Comparison of ENCODE assay signal across 11 cellular contexts in genomic region chr12:87801860-87802720, GRCh38.
DNase-seq lines count a peak whose midpoint lies in the region; ATAC-seq and TF ChIP-seq lines count a peak whose summit lies in the region.
"Had no signal": no experiment of that assay in that cellular context is flagged by ENCODE, and none has a peak within 500 bp of the region (broad histone marks: within the 10 kb centered on the region; RNA-seq: fewer than 3 reads in every experiment).

No MANE protein-coding gene starts in this region.

- no peak overlapping the region for H3K4me2 ChIP-seq in smooth muscle cell

- no peaks in the 10 kb centered on the region for H3K36me3 ChIP-seq in smooth muscle cell (ENCODE audit: low read depth)

- TF ChIP-seq EP300 in Ishikawa (IDR thresholded peaks at IDR 0.05; ENCODE audit: borderline replicate concordance): no peak

- H3K4me1 ChIP-seq in smooth muscle cell (ENCODE audit: low read depth): no peaks in the 10 kb centered on the region

- no peaks in the 10 kb centered on the region for H4K20me1 ChIP-seq in smooth muscle cell (ENCODE audit: low read depth)

- no peak overlapping the region for H3K9ac ChIP-seq in smooth muscle cell (ENCODE audit: low read depth)

- peak; percentile 69 for ATAC-seq in GM18867 (IDR thresholded peaks at IDR 0.05; ENCODE audit: unreplicated experiment)
- ATAC-seq in GM21619 (IDR thresholded peaks at IDR 0.05; ENCODE audit: unreplicated experiment): no peak
- ATAC-seq: stimulated activated naive CD8-positive, alpha-beta T cell treated with anti-CD3 and anti-CD28 coated beads, Interleukin-15, Interleukin-2, amounts not matched to agents 100 U/mL and 50 U/mL, for 24 hours had no signal

- H3K27ac ChIP-seq in smooth muscle cell (ENCODE audit: low read depth): no peak overlapping the region

- WGBS in smooth muscle cell (ENCODE audit: low lambda C conversion rate): 91% methylated on average over 4 of the region's 4 CpGs

- H3K79me2 ChIP-seq in smooth muscle cell (ENCODE audit: low read depth): no peaks in the 10 kb centered on the region

- H3K4me3 ChIP-seq in astrocyte of the spinal cord (ENCODE audit: low read depth, low read length) (no peak overlapping the region), smooth muscle cell (no peak overlapping the region)

- DNase-seq in astrocyte of the spinal cord (ENCODE audit: low read depth, low spot score) (peak; percentile 67), myocyte (ENCODE audit: low read depth) (peak; percentile 69), NOMO-1 treated with dmso at 0.1 percent for 144 hours (lab: John Stamatoyannopoulos, UW; ENCODE audit: unreplicated experiment) (no peak), amniotic stem cell (lab: John Stamatoyannopoulos, UW) (no peak), smooth muscle cell (lab: John Stamatoyannopoulos, UW; ENCODE audit: unreplicated experiment) (no peak)
- DNase-seq: CD4-positive, CD25-positive, alpha-beta regulatory T cell; NCI-H2227 treated with DMSO at 0.1 percent for 48 hours; stimulated activated naive CD8-positive, alpha-beta T cell treated with anti-CD3 and anti-CD28 coated beads, Interleukin-15, Interleukin-2, amounts not matched to agents 100 U/mL and 50 U/mL, for 24 hours had no signal

- no peaks in the 10 kb centered on the region for H3K9me3 ChIP-seq in smooth muscle cell (replicated peaks; ENCODE audit: low read depth)

- no peak for TF ChIP-seq CTCF in astrocyte of the spinal cord (IDR thresholded peaks at IDR 0.05; ENCODE audit: low read depth, low read length)
- TF ChIP-seq CTCF in smooth muscle cell (IDR thresholded peaks at IDR 0.05; ENCODE audit: borderline replicate concordance, insufficient read depth, poor library complexity, severe bottlenecking): no peak

- in situ Hi-C loops in astrocyte of the spinal cord (cut with HindIII; ENCODE audit: low sequenced_read_pairs): no loop called here

- TF ChIP-seq RAD21 in Ishikawa (IDR thresholded peaks at IDR 0.05; ENCODE audit: low read depth): no peak

- no peaks in the 10 kb centered on the region for H3K27me3 ChIP-seq in smooth muscle cell (ENCODE audit: low read depth)

- H2AFZ ChIP-seq in smooth muscle cell (ENCODE audit: low read depth): no peak overlapping the region

- no peaks in the 10 kb centered on the region for H3F3A ChIP-seq in smooth muscle cell (ENCODE audit: low read depth)

TF ChIP-seq in Ishikawa, 13 proteins besides CTCF, POLR2A, EP300 and RAD21:
- TF ChIP-seq NFIC (IDR thresholded peaks at IDR 0.05) (0 out of 2 replicates have a peak, but pooled peaks have one; percentile 17), TCF12 (IDR thresholded peaks at IDR 0.05; ENCODE audit: low read depth) (no peak)
TF ChIP-seq in Ishikawa: peak in this region for 1.

Comparison
In these comparisons a context has a peak if more than half of its experiments do, and no peak if none do; other contexts are left out.
1. DNase-seq: peak in astrocyte of the spinal cord (single experiment) and myocyte (single experiment); none in NOMO-1 treated with dmso at 0.1 percent for 144 hours (single experiment), amniotic stem cell (single experiment) and smooth muscle cell (single experiment).